In the genomic region with DNA sequence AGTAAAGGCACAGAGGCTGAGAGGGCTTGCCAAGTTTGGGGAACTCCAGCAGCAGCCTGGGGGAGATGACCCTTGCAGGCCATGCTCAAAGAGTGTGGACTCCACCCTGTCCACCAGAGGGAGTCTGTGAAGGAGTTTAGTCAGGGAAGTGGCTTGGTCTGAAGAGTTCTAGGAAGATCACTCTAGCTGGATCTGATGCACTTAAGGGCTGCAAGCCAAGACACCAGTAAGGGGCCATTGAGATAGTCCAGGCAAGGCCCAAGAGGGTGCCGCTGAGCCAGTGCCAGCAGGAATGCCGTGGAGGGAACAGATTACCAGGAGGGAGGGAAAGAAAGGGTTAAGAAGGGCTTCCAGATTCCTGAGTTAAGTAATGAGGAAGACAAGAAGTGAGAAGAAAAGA, we compare ENCODE assay signal across 8 cellular contexts.
A peak's percentile ranks its signal among the peaks of the same experiment; 100 is the strongest.
DNase-seq lines count a peak whose midpoint lies in the region; ATAC-seq, FAIRE-seq and TF ChIP-seq lines count a peak whose summit lies in the region.

No MANE protein-coding gene starts in this region.

- FAIRE-seq in A549 (lab: Jason Lieb, UNC) = no peak

- no peak overlapping the region for H3K27ac ChIP-seq in A549

- peak overlapping the region; percentile 86; the same call in 1 of the 2 replicates for H2AFZ ChIP-seq in Loucy (ENCODE audit: low read length)

- WGBS in A549 (ENCODE audit: missing lambda C conversion rate) = 0% methylated on average over 2 of the region's 2 CpGs

- no peaks in the 10 kb centered on the region for H3K9me2 ChIP-seq in Loucy (replicated peaks; ENCODE audit: low read depth, low read length)

- no peak overlapping the region for H3K4me3 Mint-ChIP-seq in natural killer cell

- POLR2A ChIA-PET in A549 (lab: Yijun Ruan, JAX) = interaction anchor here (1.3 kb wide), 1 partner anchor 69 kb away, joined by 3 read pairs; a partner anchor contains a TSS

- no peaks in the 10 kb centered on the region for H3F3A ChIP-seq in Loucy (ENCODE audit: low read depth)

- H3K9me3 Mint-ChIP-seq in natural killer cell = no peaks in the 10 kb centered on the region

- ATAC-seq in A549 = peak; percentile 98 to 99
- peak; percentile 56 to 82 (median 70) for ATAC-seq in natural killer cell

- no peak overlapping the region for H3K4me2 ChIP-seq in A549
- no peak overlapping the region for H3K4me2 ChIP-seq in Loucy (ENCODE audit: low read depth, low read length, poor library complexity, severe bottlenecking)

- H3K27me3 ChIP-seq in H7 (ENCODE audit: control insufficient read depth, insufficient read depth, low read length) = no peaks in the 10 kb centered on the region
- no peaks in the 10 kb centered on the region for H3K27me3 ChIP-seq in Loucy (ENCODE audit: insufficient read depth, low read length, poor library complexity, severe bottlenecking)

- H3K79me2 ChIP-seq in Loucy (ENCODE audit: insufficient read depth, low read length) = no peaks in the 10 kb centered on the region

- intact Hi-C loops in natural killer cell (cut with micrococcal nuclease) = loop anchor here (5.0 kb wide), 1 partner anchor 334 kb away; no protein-coding TSS in a partner anchor

- TF ChIP-seq RAD21 in A549 (conservative IDR thresholded peaks at IDR 0.05 in 1 of 2, IDR thresholded peaks at IDR 0.05 in 1 of 2) = peak; percentile 33 to 42; a peak in 4 of 5 replicates

- H3K36me3 ChIP-seq in H7 (replicated peaks; ENCODE audit: control insufficient read depth, insufficient read depth, low read length) = no peaks in the 10 kb centered on the region; the same call in 1 of the 2 replicates
- H3K36me3 ChIP-seq in Loucy (ENCODE audit: insufficient read depth, low read length) = no peaks in the 10 kb centered on the region

- H4K20me1 ChIP-seq in Loucy (ENCODE audit: insufficient read depth, low read length, poor library complexity, severe bottlenecking) = no peaks in the 10 kb centered on the region

- H3K27me3 Mint-ChIP-seq in natural killer cell (ENCODE audit: low read depth in 2 of 2) = no peaks in the 10 kb centered on the region

- TF ChIP-seq CTCF in A549 (IDR thresholded peaks at IDR 0.05) (peak; percentile 35), Loucy (conservative IDR thresholded peaks at IDR 0.05; ENCODE audit: low read length) (peak; percentile 81), WI38 (IDR thresholded peaks at IDR 0.05; ENCODE audit: low read depth, low read length) (peak; percentile 85), natural killer cell (IDR thresholded peaks at IDR 0.05) (peak; percentile 60)

- no peak overlapping the region for H3K9ac ChIP-seq in Loucy (ENCODE audit: low read depth, low read length, poor library complexity, severe bottlenecking)

- H3K4me1 Mint-ChIP-seq in natural killer cell = peaks cover 27 to 30% of the 10 kb centered on the region in 2 donors

- peaks cover 7% of the 10 kb centered on the region for H3K36me3 Mint-ChIP-seq in natural killer cell

- TF ChIP-seq POLR2A in A549 (IDR thresholded peaks at IDR 0.05; ENCODE audit: low read length) = no peak
- no peak for TF ChIP-seq POLR2A in erythroblast (IDR thresholded peaks at IDR 0.05; ENCODE audit: low read length)

- TF ChIP-seq EP300 in A549 (IDR thresholded peaks at IDR 0.05) = no peak

- peak; percentile 43 to 69 for DNase-seq in A549 (ENCODE audit: low read depth in 1 of 2, low spot score in 1 of 2)
- DNase-seq in GM03348 (ENCODE audit: low spot score) = peak; percentile 82
- peak; percentile 69 for DNase-seq in H7
- DNase-seq in erythroblast (lab: John Stamatoyannopoulos, UW) = peak; percentile 63 to 69
- no peak for DNase-seq in natural killer cell
- peak; percentile 61 for DNase-seq in ureter (ENCODE audit: low spot score)

- H3K4me3 ChIP-seq in A549 = no peak overlapping the region
- H3K4me3 ChIP-seq in H7 (ENCODE audit: insufficient read depth, low read depth, low read length) = no peak overlapping the region
- H3K4me3 ChIP-seq in Loucy (ENCODE audit: low read length, poor library complexity, severe bottlenecking) = no peak overlapping the region
- no peak overlapping the region for H3K4me3 ChIP-seq in WI38 (ENCODE audit: low read depth, low read length)

- H3K27ac Mint-ChIP-seq in natural killer cell = no peak overlapping the region

- CTCF ChIA-PET in A549 (lab: Yijun Ruan, JAX) = interaction anchor here (0.8 to 2.5 kb wide), 8 partner anchors 9 to 335 kb away, joined by 3 to 10 read pairs (median 4); no protein-coding TSS in a partner anchor

- H3K9me3 ChIP-seq in A549 = no peaks in the 10 kb centered on the region
- H3K9me3 ChIP-seq in Loucy (ENCODE audit: insufficient read depth, low read depth, low read length) = no peaks in the 10 kb centered on the region

- no peaks in the 10 kb centered on the region for H3K4me1 ChIP-seq in A549
- H3K4me1 ChIP-seq in Loucy (ENCODE audit: insufficient read depth, low read length, poor library complexity, severe bottlenecking) = peaks cover 12% of the 10 kb centered on the region

TF ChIP-seq in A549, 52 proteins besides CTCF, POLR2A, EP300 and RAD21:
- peak; percentile 49; the same call in 2 of the 3 replicates for TF ChIP-seq SMC3 (IDR thresholded peaks at IDR 0.05)
- no peak for TF ChIP-seq BHLHE40 (IDR thresholded peaks at IDR 0.05; ENCODE audit: low read depth, low read length)
- TF ChIP-seq RARB (CRISPR knock-in tag; IDR thresholded peaks at IDR 0.05) = no peak
- no peak for TF ChIP-seq EHF (CRISPR knock-in tag; IDR thresholded peaks at IDR 0.05)
- TF ChIP-seq CBX8 (IDR thresholded peaks at IDR 0.05) = no peak
- TF ChIP-seq CHD4 (IDR thresholded peaks at IDR 0.05; ENCODE audit: borderline replicate concordance) = no peak
- no peak for TF ChIP-seq FOSB (CRISPR knock-in tag; IDR thresholded peaks at IDR 0.05)
- no peak for TF ChIP-seq RNF2 (IDR thresholded peaks at IDR 0.05; ENCODE audit: borderline replicate concordance, low read depth)
- TF ChIP-seq, protein P1, sequence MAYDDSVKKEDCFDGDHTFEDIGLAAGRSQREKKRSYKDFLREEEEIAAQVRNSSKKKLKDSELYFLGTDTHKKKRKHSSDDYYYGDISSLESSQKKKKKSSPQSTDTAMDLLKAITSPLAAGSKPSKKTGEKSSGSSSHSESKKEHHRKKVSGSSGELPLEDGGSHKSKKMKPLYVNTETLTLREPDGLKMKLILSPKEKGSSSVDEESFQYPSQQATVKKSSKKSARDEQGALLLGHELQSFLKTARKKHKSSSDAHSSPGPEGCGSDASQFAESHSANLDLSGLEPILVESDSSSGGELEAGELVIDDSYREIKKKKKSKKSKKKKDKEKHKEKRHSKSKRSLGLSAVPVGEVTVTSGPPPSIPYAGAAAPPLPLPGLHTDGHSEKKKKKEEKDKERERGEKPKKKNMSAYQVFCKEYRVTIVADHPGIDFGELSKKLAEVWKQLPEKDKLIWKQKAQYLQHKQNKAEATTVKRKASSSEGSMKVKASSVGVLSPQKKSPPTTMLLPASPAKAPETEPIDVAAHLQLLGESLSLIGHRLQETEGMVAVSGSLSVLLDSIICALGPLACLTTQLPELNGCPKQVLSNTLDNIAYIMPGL (CRISPR knock-in tag; IDR thresholded peaks at IDR 0.05; ENCODE audit: borderline replicate concordance) = no peak
TF ChIP-seq in A549: peak in this region for 1.

Comparison
In these comparisons a context has a peak if more than half of its experiments do, and no peak if none do; other contexts are left out.
1. CTCF ChIP-seq: peak in every context shown above with its lines; median percentile 85 in WI38; 81 in Loucy; 60 in natural killer cell; 35 in A549.